ENCODE assay signal across 1 cellular context in genomic region chr2:15963109-15963976, GRCh38. TPM values are rescaled to one million over a fixed set of nuclear protein-coding genes. Genes with fewer than 3 reads are reported as not detected.
"Had no signal": no experiment of that assay in that cellular context is flagged by ENCODE, and none has a peak within 500 bp of the region (broad histone marks: within the 10 kb centered on the region; RNA-seq: fewer than 3 reads in every experiment).

No MANE protein-coding gene starts in this region.

RNA-seq across cellular contexts. Expression of gene MYCN, which starts 23.0 kb away (rescaled TPM):
- total RNA-seq: subcutaneous adipose tissue had no signal
